Comparison of ENCODE assay signal across 8 cellular contexts in the genomic region with DNA sequence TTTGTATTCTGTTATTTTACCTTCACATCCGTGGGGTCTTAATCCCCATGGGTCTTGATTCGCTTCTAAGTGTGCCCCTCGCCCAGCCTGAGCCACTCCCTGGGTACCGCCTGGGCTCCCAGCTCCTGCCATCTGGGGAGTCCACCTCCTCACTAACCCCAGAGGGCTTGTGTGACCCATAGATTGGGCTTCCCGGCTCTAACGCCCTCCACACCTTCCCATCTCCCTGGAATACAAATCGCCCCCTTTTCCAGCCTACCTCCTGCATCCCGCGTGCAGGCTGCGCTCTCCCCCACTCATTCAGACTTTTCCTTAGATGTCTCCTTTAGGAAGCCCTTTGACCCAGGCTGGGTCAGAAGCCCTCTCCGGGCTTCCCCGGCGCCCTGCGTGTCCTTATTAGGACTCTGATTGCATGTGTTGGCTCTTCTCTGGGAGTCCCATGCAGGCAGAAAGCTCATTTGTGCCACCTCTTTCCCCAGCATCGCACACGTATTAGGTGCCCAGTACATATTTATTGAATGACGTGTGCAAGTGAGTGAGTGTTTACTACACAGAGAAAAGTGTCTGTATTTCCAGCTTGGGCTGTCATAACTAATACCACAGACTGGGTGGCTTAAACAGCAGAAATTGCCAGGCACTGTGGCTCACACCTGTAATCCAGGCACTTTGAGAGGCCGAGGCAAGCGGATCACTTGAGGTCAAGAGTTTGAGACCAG. TPM values are rescaled to one million over a fixed set of nuclear protein-coding genes. Genes with fewer than 3 reads are reported as not detected.
DNase-seq lines count a peak whose midpoint lies in the region; ATAC-seq and TF ChIP-seq lines count a peak whose summit lies in the region.

No MANE protein-coding gene starts in this region.

- peaks cover 4% of the 10 kb centered on the region for H3K36me3 Mint-ChIP-seq in nephron progenitor cell (ENCODE audit: low read depth)

- in situ Hi-C loops in Caki2 (cut with HindIII; ENCODE audit: low pct_unique_long_range_greater_than_20kb, low sequenced_read_pairs), result no loop called here

- no peak for TF ChIP-seq CTCF in NB4 (IDR thresholded peaks at IDR 0.05; ENCODE audit: low read depth, low read length)
- TF ChIP-seq CTCF in nephron progenitor cell (IDR thresholded peaks at IDR 0.05), result no peak

- peak overlapping the region; percentile 91 for H3K9ac ChIP-seq in duodenal mucosa (ENCODE audit: low read depth in 1 of 2, low read length in 2 of 2)

- H3K27me3 Mint-ChIP-seq in nephron progenitor cell (ENCODE audit: low read depth, poor library complexity), result peaks cover 20% of the 10 kb centered on the region

- peak overlapping the region; percentile 93 for H3K4me3 ChIP-seq in NB4 (ENCODE audit: low read depth, low read length)
- H3K4me3 ChIP-seq in duodenal mucosa (ENCODE audit: low read depth in 1 of 2, low read length in 2 of 2), result peak overlapping the region; percentile 83 to 93

- H3K27ac Mint-ChIP-seq in nephron progenitor cell, result peak overlapping the region; percentile 50

- no peaks in the 10 kb centered on the region for H3K9me3 ChIP-seq in duodenal mucosa (ENCODE audit: control insufficient read depth in 1 of 2, low read length in 2 of 2)

- no peak for ATAC-seq in GM18505 (IDR thresholded peaks at IDR 0.05; ENCODE audit: unreplicated experiment)
- ATAC-seq in HG02571 (IDR thresholded peaks at IDR 0.05; ENCODE audit: unreplicated experiment), result no peak

- no peaks in the 10 kb centered on the region for H3K9me3 Mint-ChIP-seq in nephron progenitor cell

- H3K4me1 ChIP-seq in duodenal mucosa (ENCODE audit: control insufficient read depth in 1 of 2, insufficient read depth in 2 of 2, low read length in 2 of 2), result peaks cover 7 to 20% of the 10 kb centered on the region in 2 donors

- H3K27me3 ChIP-seq in duodenal mucosa (ENCODE audit: control insufficient read depth in 1 of 2, insufficient read depth in 2 of 2, low read length in 2 of 2), result peaks cover 4 to 6% of the 10 kb centered on the region in 2 donors

- H3K36me3 ChIP-seq in duodenal mucosa (ENCODE audit: control insufficient read depth in 1 of 2, insufficient read depth in 2 of 2, low read length in 2 of 2), result peaks cover 0 to 8% of the 10 kb centered on the region in 2 donors

- H3K4me1 Mint-ChIP-seq in nephron progenitor cell, result peaks cover 18% of the 10 kb centered on the region

- H3K4me3 Mint-ChIP-seq in nephron progenitor cell, result peak overlapping the region; percentile 95

- DNase-seq in Caki2 (ENCODE audit: low read depth), result peak; percentile 51
- no peak for DNase-seq in NB4 (ENCODE audit: low read depth)
- DNase-seq in nephron progenitor cell, result no peak
- no peak for DNase-seq in GM19238 (ENCODE audit: insufficient read length, low spot score)
- DNase-seq in germinal center (ENCODE audit: low spot score), result no peak

- H3K27ac ChIP-seq in duodenal mucosa (ENCODE audit: low read depth, low read length), result no peak overlapping the region

- TF ChIP-seq POLR2A in NB4 (IDR thresholded peaks at IDR 0.05; ENCODE audit: extremely low read depth, insufficient read length) (no peak), GM18505 (IDR thresholded peaks at IDR 0.05; ENCODE audit: borderline replicate concordance, extremely low read depth, insufficient read depth, insufficient read length) (no peak)

RNA-seq across cellular contexts. Expression of gene CCDC124, which starts 0.8 kb away (rescaled TPM):
- total RNA-seq in Caki2 (2014; rRNA removed; shearing (Covaris generic); ENCODE audit: low replicate concordance), result 204 and 270 TPM in 2 replicates

RNA-seq across cellular contexts. Expression of gene KCNN1, which starts 33.3 kb away (rescaled TPM):
- total RNA-seq in Caki2 (2014; rRNA removed; shearing (Covaris generic); ENCODE audit: low replicate concordance), result not detected in 2 replicates
